ENCODE assay signal across 1 cellular context in the genomic region with DNA sequence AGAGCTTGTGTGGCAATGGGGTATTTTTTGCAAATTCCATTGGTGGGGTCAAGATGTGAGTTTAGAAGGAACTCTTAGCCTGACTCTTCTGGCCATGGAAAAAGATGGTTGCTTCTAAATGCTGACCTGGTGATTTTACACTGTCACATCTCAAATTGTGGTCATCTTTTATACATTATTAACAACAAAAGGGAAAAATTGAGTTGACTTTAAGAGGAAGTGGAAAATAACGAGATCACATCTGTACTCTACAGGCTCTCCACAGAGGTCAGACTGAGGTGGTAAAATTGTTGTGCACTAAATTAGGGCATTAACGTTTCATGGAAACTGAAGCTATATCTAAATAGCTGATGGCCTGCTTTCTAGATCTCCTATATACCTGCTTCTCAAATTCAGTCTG.
TF ChIP-seq lines count a peak whose summit lies in the region.

No MANE protein-coding gene starts in this region.

TF ChIP-seq in HepG2, 621 proteins besides CTCF, POLR2A, EP300 and RAD21:
- no peak for TF ChIP-seq GATAD1 (CRISPR knock-in tag; IDR thresholded peaks at IDR 0.05)
- peak; percentile 67; the same call in 1 of the 2 replicates for TF ChIP-seq MAFF (IDR thresholded peaks at IDR 0.05; ENCODE audit: low read depth, low read length)
- TF ChIP-seq ZNF251 (CRISPR knock-in tag; IDR thresholded peaks at IDR 0.05) = no peak
- TF ChIP-seq, protein P1, sequence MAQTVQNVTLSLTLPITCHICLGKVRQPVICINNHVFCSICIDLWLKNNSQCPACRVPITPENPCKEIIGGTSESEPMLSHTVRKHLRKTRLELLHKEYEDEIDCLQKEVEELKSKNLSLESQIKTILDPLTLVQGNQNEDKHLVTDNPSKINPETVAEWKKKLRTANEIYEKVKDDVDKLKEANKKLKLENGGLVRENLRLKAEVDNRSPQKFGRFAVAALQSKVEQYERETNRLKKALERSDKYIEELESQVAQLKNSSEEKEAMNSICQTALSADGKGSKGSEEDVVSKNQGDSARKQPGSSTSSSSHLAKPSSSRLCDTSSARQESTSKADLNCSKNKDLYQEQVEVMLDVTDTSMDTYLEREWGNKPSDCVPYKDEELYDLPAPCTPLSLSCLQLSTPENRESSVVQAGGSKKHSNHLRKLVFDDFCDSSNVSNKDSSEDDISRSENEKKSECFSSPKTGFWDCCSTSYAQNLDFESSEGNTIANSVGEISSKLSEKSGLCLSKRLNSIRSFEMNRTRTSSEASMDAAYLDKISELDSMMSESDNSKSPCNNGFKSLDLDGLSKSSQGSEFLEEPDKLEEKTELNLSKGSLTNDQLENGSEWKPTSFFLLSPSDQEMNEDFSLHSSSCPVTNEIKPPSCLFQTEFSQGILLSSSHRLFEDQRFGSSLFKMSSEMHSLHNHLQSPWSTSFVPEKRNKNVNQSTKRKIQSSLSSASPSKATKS (CRISPR knock-in tag; IDR thresholded peaks at IDR 0.05) = no peak
- no peak for TF ChIP-seq ZNF773 (CRISPR knock-in tag; IDR thresholded peaks at IDR 0.05; ENCODE audit: borderline replicate concordance)
- TF ChIP-seq FOSL1 (CRISPR knock-in tag; IDR thresholded peaks at IDR 0.05; ENCODE audit: borderline replicate concordance) = no peak
- peak; percentile 79 to 85 for TF ChIP-seq MAFK (conservative IDR thresholded peaks at IDR 0.05 in 1 of 2, IDR thresholded peaks at IDR 0.05 in 1 of 2; ENCODE audit: low read length in 2 of 2)
- TF ChIP-seq ZNF547 (CRISPR knock-in tag; IDR thresholded peaks at IDR 0.05) = no peak
- no peak for TF ChIP-seq SP1 (IDR thresholded peaks at IDR 0.05)
- TF ChIP-seq SP1 (CRISPR knock-in tag; IDR thresholded peaks at IDR 0.05) = no peak
TF ChIP-seq in HepG2: peak in this region for 2.
